Comparison of ENCODE assay signal across 10 cellular contexts in genomic region chr7:768881-769504, GRCh38. TPM values are rescaled to one million over a fixed set of nuclear protein-coding genes. Genes with fewer than 3 reads are reported as not detected.
DNase-seq lines count a peak whose midpoint lies in the region; ATAC-seq, FAIRE-seq and TF ChIP-seq lines count a peak whose summit lies in the region.
"Had no signal": no experiment of that assay in that cellular context is flagged by ENCODE, and none has a peak within 500 bp of the region (broad histone marks: within the 10 kb centered on the region; RNA-seq: fewer than 3 reads in every experiment).

No MANE protein-coding gene starts in this region.

- H3K9ac ChIP-seq in K562 (ENCODE audit: insufficient read depth in 1 of 2, low read depth in 2 of 2, low read length in 2 of 2), result no peak overlapping the region; a peak in 1 of 4 replicates

- ATAC-seq in K562 (peak; percentile 66), upper lobe of left lung (ENCODE audit: low FRiP score in 2 of 2) (peak; percentile 40 to 77), HG03097 (IDR thresholded peaks at IDR 0.05; ENCODE audit: low FRiP score, unreplicated experiment) (no peak)
- ATAC-seq: naive thymus-derived CD4-positive, alpha-beta T cell had no signal

- TF ChIP-seq CTCF in K562 (IDR thresholded peaks at IDR 0.05 in 2 of 3, conservative IDR thresholded peaks at IDR 0.05 in 1 of 3; ENCODE audit: insufficient read depth in 2 of 3, low read depth in 1 of 3, low read length in 3 of 3), result peak in 1 of 3 experiments; percentile 38; a peak in 1 of 6 replicates
- TF ChIP-seq CTCF in kidney epithelial cell (IDR thresholded peaks at IDR 0.05; ENCODE audit: insufficient read depth, low read length, poor library complexity, severe bottlenecking), result peak; percentile 15
- TF ChIP-seq CTCF in upper lobe of left lung (IDR thresholded peaks at IDR 0.05), result no peak
- TF ChIP-seq CTCF in esophagus squamous epithelium (IDR thresholded peaks at IDR 0.05), result no peak
- TF ChIP-seq CTCF in GM20000 (IDR thresholded peaks at IDR 0.05; ENCODE audit: extremely low read depth, missing control alignments), result no peak

- BruUV-seq in K562 (replicated peaks; lab: Mats Ljungman, UMichigan), result no TSS peak

- WGBS in K562 (ENCODE audit: insufficient coverage, low coverage, missing lambda C conversion rate), result 85% methylated on average over 30 of the region's 36 CpGs
- 90 to 91% methylated on average over 22 to 32 of the region's 36 CpGs for WGBS in upper lobe of left lung, 2 donors
- 85% methylated on average over 5 of the region's 36 CpGs; no CpG with 5 or more reads in 1 of the 2 donors for WGBS in esophagus squamous epithelium, 2 donors

- DNase-seq in activated CD4-positive, alpha-beta T cell treated with anti-CD3 and anti-CD28 coated beads for 48 hours, result peak; percentile 20
- DNase-seq in activated CD4-positive, alpha-beta T cell treated with anti-CD3 and anti-CD28 coated beads, Interleukin-2, amount 50 U/mL, for 1 hour, result no peak
- DNase-seq in K562 (ENCODE audit: extremely low read depth in 1 of 4, low spot score in 3 of 4) (peak; percentile 12 to 44 (median 32)), kidney epithelial cell (ENCODE audit: low read depth) (no peak), upper lobe of left lung (peak in 1 of 2 donors; percentile 85), esophagus squamous epithelium (lab: John Stamatoyannopoulos, UW) (no peak), GM20000 (ENCODE audit: low spot score) (no peak)

- intact Hi-C loops in K562 (cut with micrococcal nuclease), result no loop called here
- intact Hi-C loops in esophagus squamous epithelium (cut with DNase I), result no loop called here

- H3K27ac ChIP-seq in K562 (ENCODE audit: extremely low read depth, low read depth, low read length) (no peak overlapping the region), upper lobe of left lung (no peak overlapping the region), esophagus squamous epithelium (peak overlapping the region in 1 of 4 donors; percentile 25)

- no peaks in the 10 kb centered on the region for H3K27me3 ChIP-seq in K562 (ENCODE audit: control insufficient read depth in 2 of 2, insufficient read depth in 2 of 2, low read length in 2 of 2)
- no peaks in the 10 kb centered on the region for H3K27me3 ChIP-seq in kidney epithelial cell (ENCODE audit: control insufficient read depth, insufficient read depth, low read length)
- H3K27me3 ChIP-seq in upper lobe of left lung, result no peaks in the 10 kb centered on the region
- H3K27me3 ChIP-seq in esophagus squamous epithelium, result no peaks in the 10 kb centered on the region

- peaks cover 0 to 16% of the 10 kb centered on the region in 2 experiments; a peak in 2 of 5 replicates for H3K4me1 ChIP-seq in K562 (replicated peaks in 1 of 2; ENCODE audit: control insufficient read depth in 2 of 2, insufficient read depth in 2 of 2, low read length in 2 of 2)
- peaks cover 13 to 18% (median 17%) of the 10 kb centered on the region in 4 donors for H3K4me1 ChIP-seq in upper lobe of left lung
- peaks cover 0 to 28% (median 7%) of the 10 kb centered on the region in 3 donors for H3K4me1 ChIP-seq in esophagus squamous epithelium

- TF ChIP-seq EP300 in K562 (IDR thresholded peaks at IDR 0.05; ENCODE audit: low read length), result no peak
- no peak for TF ChIP-seq EP300 in upper lobe of left lung (IDR thresholded peaks at IDR 0.05)

- TF ChIP-seq POLR2A in K562 (conservative IDR thresholded peaks at IDR 0.05), result no peak
- no peak for TF ChIP-seq POLR2A in upper lobe of left lung (IDR thresholded peaks at IDR 0.05)
- no peak for TF ChIP-seq POLR2A in esophagus squamous epithelium (IDR thresholded peaks at IDR 0.05)

- H3K79me2 ChIP-seq in K562 (ENCODE audit: control insufficient read depth, insufficient read depth, low read length), result no peaks in the 10 kb centered on the region

- H3K9me3 ChIP-seq in K562 (replicated peaks; ENCODE audit: control insufficient read depth, insufficient read depth, low read depth, low read length), result no peaks in the 10 kb centered on the region
- H3K9me3 ChIP-seq in upper lobe of left lung, result no peaks in the 10 kb centered on the region
- H3K9me3 ChIP-seq in esophagus squamous epithelium, result no peaks in the 10 kb centered on the region

- H3K9me1 ChIP-seq in K562 (ENCODE audit: control insufficient read depth, insufficient read depth, low read length), result no peaks in the 10 kb centered on the region

- in situ Hi-C loops in K562 (cut with MboI), result no loop called here

- no peak overlapping the region for H2AFZ ChIP-seq in K562 (ENCODE audit: low read depth, low read length)

- no peak for TF ChIP-seq RAD21 in K562 (CRISPR knock-in tag; conservative IDR thresholded peaks at IDR 0.05 in 1 of 2, IDR thresholded peaks at IDR 0.05 in 1 of 2)

- POLR2A ChIA-PET in K562 (lab: Yijun Ruan, JAX), result no interaction called here

- FAIRE-seq in K562 (lab: Jason Lieb, UNC), result no peak
- FAIRE-seq: endothelial cell of umbilical vein had no signal

- H3K4me2 ChIP-seq in K562 (ENCODE audit: insufficient read depth, low read length), result no peak overlapping the region

- no peak overlapping the region for H3K4me3 ChIP-seq in K562
- H3K4me3 ChIP-seq in kidney epithelial cell (ENCODE audit: low read depth, low read length), result peak overlapping the region; percentile 21
- no peak overlapping the region for H3K4me3 ChIP-seq in upper lobe of left lung
- H3K4me3 ChIP-seq in esophagus squamous epithelium, result no peak overlapping the region

- H4K20me1 ChIP-seq in K562 (replicated peaks; ENCODE audit: control insufficient read depth, insufficient read depth, low read length), result no peaks in the 10 kb centered on the region

- H3K36me3 ChIP-seq in K562 (ENCODE audit: control insufficient read depth, insufficient read depth, low read length) (peaks cover 79% of the 10 kb centered on the region; the same call in 2 of the 3 replicates), kidney epithelial cell (ENCODE audit: control insufficient read depth, insufficient read depth, low read length) (no peaks in the 10 kb centered on the region), upper lobe of left lung (peaks cover 7 to 61% (median 34%) of the 10 kb centered on the region in 4 donors), esophagus squamous epithelium (peaks cover 0 to 85% (median 15%) of the 10 kb centered on the region in 3 donors)

- CTCF ChIA-PET in K562 (lab: Yijun Ruan, JAX; ENCODE audit: low intra/inter-chr PET ratio), result no interaction called here

TF ChIP-seq in K562, 482 proteins besides CTCF, POLR2A, EP300 and RAD21 (continues in another document):
- TF ChIP-seq HNRNPLL (IDR thresholded peaks at IDR 0.05; ENCODE audit: low read depth, low read length, poor library complexity, severe bottlenecking), result no peak

RNA-seq across cellular contexts. Expression of gene PRKAR1B, which starts 41.9 kb away (rescaled TPM):
- total RNA-seq in K562 (2011; cell fraction: chromatin; rRNA removed; ENCODE audit: low replicate concordance), result 17.8 and 33.7 TPM in 2 replicates
- 20.3 and 21.8 TPM in 2 replicates for total RNA-seq in K562 (2011; cell fraction: nucleolus; rRNA removed)
- 13.3 and 14.8 TPM in 2 replicates for total RNA-seq in K562 (2011; cell fraction: nucleoplasm; rRNA removed)
- total RNA-seq in K562 (2014; rRNA removed), result 28.8 and 37.6 TPM in 2 replicates
- total RNA-seq in K562 (2014; rRNA removed; fragmentation: Illumina TruSeq; extraction: Trizol), result 7.7 and 10.5 TPM in 2 replicates
- 11.8 and 12.7 TPM in 2 replicates for total RNA-seq in K562 (2015; rRNA removed; fragmentation: Illumina TruSeq; extraction: Trizol)
- 30.5 and 32.0 TPM in 2 replicates for total RNA-seq in K562 (2021)
- 8.2 and 15.3 TPM in 2 replicates for polyA plus RNA-seq in K562 (2011; rRNA removed)
- 7.5 and 20.4 TPM in 2 replicates for polyA plus RNA-seq in K562 (2011; cell fraction: cytosol; rRNA removed)
- 8.1 and 20.7 TPM in 2 replicates for polyA plus RNA-seq in K562 (2011; cell fraction: nucleus; rRNA removed)
- polyA plus RNA-seq in K562 (2012), result 13.9 and 25.5 TPM in 2 replicates
- polyA plus RNA-seq in K562 (2014; fragmentation: Illumina TruSeq; extraction: Trizol), result 9.2 and 20.4 TPM in 2 replicates
- polyA plus RNA-seq in K562 (2014; fragmentation: Nextera tagmentation; extraction: Ambion mirVana), result 1 to 10 TPM in 1 of 2 experiments, under 1 TPM in 1; 0.99 to 1.2 TPM
- polyA plus RNA-seq in K562 (2014; rRNA removed), result 18.4 and 19.4 TPM in 2 replicates
- 21.0 and 32.5 TPM in 2 replicates for polyA minus RNA-seq in K562 (2011; rRNA and poly(A)+ RNA removed)
- polyA minus RNA-seq in K562 (2011; cell fraction: cytosol; rRNA and poly(A)+ RNA removed), result 11.3 and 17.8 TPM in 2 replicates
- 8.5 and 9.8 TPM in 2 replicates for polyA minus RNA-seq in K562 (2011; cell fraction: nucleus; rRNA and poly(A)+ RNA removed)
- 23.7 and 23.8 TPM in 2 replicates for total RNA-seq in kidney epithelial cell
- 10 to 100 TPM; 10.3 to 24.4 (median 20.9) TPM for total RNA-seq in upper lobe of left lung
- 10 to 100 TPM; 10.2 to 13.1 (median 12.5) TPM for total RNA-seq in esophagus squamous epithelium

RNA-seq across cellular contexts. Expression of gene DNAAF5, which starts 42.5 kb away (rescaled TPM):
- total RNA-seq in K562 (2011; cell fraction: chromatin; rRNA removed; ENCODE audit: low replicate concordance), result 43.7 and 77.7 TPM in 2 replicates
- 48.7 and 57.2 TPM in 2 replicates for total RNA-seq in K562 (2011; cell fraction: nucleolus; rRNA removed)
- total RNA-seq in K562 (2011; cell fraction: nucleoplasm; rRNA removed), result 27.9 and 34.8 TPM in 2 replicates
- total RNA-seq in K562 (2014; rRNA removed) (35.3 and 61.8 TPM in 2 replicates), K562 (2014; rRNA removed; fragmentation: Illumina TruSeq; extraction: Trizol) (14.2 and 16.4 TPM in 2 replicates), K562 (2015; rRNA removed; fragmentation: Illumina TruSeq; extraction: Trizol) (19.1 and 20.8 TPM in 2 replicates), K562 (2021) (69.7 and 69.9 TPM in 2 replicates), kidney epithelial cell (59.7 and 70.6 TPM in 2 replicates), upper lobe of left lung (10 to 100 TPM; 18.2 to 35.6 (median 26.4) TPM), esophagus squamous epithelium (10 to 100 TPM; 23.7 to 30.1 (median 28.2) TPM)
- polyA plus RNA-seq in K562 (2011; rRNA removed) (12.3 and 33.1 TPM in 2 replicates), K562 (2014; fragmentation: Illumina TruSeq; extraction: Trizol) (20.3 and 41.8 TPM in 2 replicates), K562 (2014; fragmentation: Nextera tagmentation; extraction: Ambion mirVana) (1 to 10 TPM; 3.1 to 5.1 TPM), K562 (2014; rRNA removed) (31.9 and 34.0 TPM in 2 replicates)
- polyA plus RNA-seq in K562 (2011; cell fraction: cytosol; rRNA removed), result 24.9 and 63.1 TPM in 2 replicates
- polyA plus RNA-seq in K562 (2011; cell fraction: nucleus; rRNA removed), result 29.7 and 48.2 TPM in 2 replicates
- 35.7 and 58.0 TPM in 2 replicates for polyA plus RNA-seq in K562 (2012)
- 16.2 and 19.7 TPM in 2 replicates for polyA minus RNA-seq in K562 (2011; rRNA and poly(A)+ RNA removed)
- 41.6 and 44.6 TPM in 2 replicates for polyA minus RNA-seq in K562 (2011; cell fraction: cytosol; rRNA and poly(A)+ RNA removed)
- 20.3 and 25.7 TPM in 2 replicates for polyA minus RNA-seq in K562 (2011; cell fraction: nucleus; rRNA and poly(A)+ RNA removed)

Comparison
In these comparisons a context has a peak if more than half of its experiments do, and no peak if none do; other contexts are left out.
1. DNase-seq: peak in activated CD4-positive, alpha-beta T cell treated with anti-CD3 and anti-CD28 coated beads for 48 hours (single experiment) and K562 (4 of 4); none in activated CD4-positive, alpha-beta T cell treated with anti-CD3 and anti-CD28 coated beads, Interleukin-2, amount 50 U/mL, for 1 hour (single experiment), kidney epithelial cell (single experiment), esophagus squamous epithelium (single experiment) and GM20000 (single experiment).